Comparison of ENCODE assay signal across 8 cellular contexts in genomic region chrX:107675365-107675654, GRCh38. TPM values are rescaled to one million over a fixed set of nuclear protein-coding genes. Genes with fewer than 3 reads are reported as not detected.
A peak's percentile ranks its signal among the peaks of the same experiment; 100 is the strongest.
DNase-seq lines count a peak whose midpoint lies in the region; TF ChIP-seq lines count a peak whose summit lies in the region.

No MANE protein-coding gene starts in this region.

- H3K9me3 Mint-ChIP-seq in CD4-positive, alpha-beta memory T cell = no peaks in the 10 kb centered on the region
- no peaks in the 10 kb centered on the region for H3K9me3 Mint-ChIP-seq in dendritic cell treated with granulocyte-macrophage colony-stimulating factor and Interleukin-4, amounts not matched to agents 40 ng/mL and 50 ng/mL, for 4 days
- H3K9me3 Mint-ChIP-seq in osteocyte (ENCODE audit: unreplicated experiment) = peaks cover under 1% of the 10 kb centered on the region

- H3K36me3 Mint-ChIP-seq in CD4-positive, alpha-beta memory T cell = peaks cover 0 to 6% of the 10 kb centered on the region in 2 donors
- no peaks in the 10 kb centered on the region for H3K36me3 Mint-ChIP-seq in dendritic cell treated with granulocyte-macrophage colony-stimulating factor and Interleukin-4, amounts not matched to agents 40 ng/mL and 50 ng/mL, for 4 days (ENCODE audit: low read depth)
- no peaks in the 10 kb centered on the region for H3K36me3 Mint-ChIP-seq in osteocyte (ENCODE audit: unreplicated experiment)

- DNase-seq in CD4-positive, alpha-beta memory T cell = no peak
- peak in 1 of 2 experiments; percentile 6 for DNase-seq in PC-9
- DNase-seq in osteocyte (ENCODE audit: extremely low spot score, unreplicated experiment) = no peak
- no peak for DNase-seq in NCI-H2107 (lab: John Stamatoyannopoulos, UW)
- DNase-seq in HK-2 (ENCODE audit: unreplicated experiment) = no peak
- DNase-seq in NOMO-1 treated with dmso at 0.1 percent for 144 hours (lab: John Stamatoyannopoulos, UW; ENCODE audit: unreplicated experiment) = no peak
- no peak for DNase-seq in NCI-H748 (lab: John Stamatoyannopoulos, UW; ENCODE audit: unreplicated experiment)

- peaks cover 38 to 81% (median 68%) of the 10 kb centered on the region in 4 donors for H3K4me1 Mint-ChIP-seq in CD4-positive, alpha-beta memory T cell
- peaks cover 68% of the 10 kb centered on the region for H3K4me1 Mint-ChIP-seq in dendritic cell treated with granulocyte-macrophage colony-stimulating factor and Interleukin-4, amounts not matched to agents 40 ng/mL and 50 ng/mL, for 4 days (ENCODE audit: low read depth)
- H3K4me1 Mint-ChIP-seq in osteocyte (ENCODE audit: unreplicated experiment) = peaks cover 61% of the 10 kb centered on the region

- H3K36me3 ChIP-seq in CD4-positive, alpha-beta memory T cell (ENCODE audit: insufficient read depth, low read length) = no peaks in the 10 kb centered on the region
- H3K36me3 ChIP-seq in PC-9 (ENCODE audit: low read depth) = no peaks in the 10 kb centered on the region

- no peaks in the 10 kb centered on the region for H3K27me3 ChIP-seq in CD4-positive, alpha-beta memory T cell (ENCODE audit: insufficient read depth, low read length)
- no peaks in the 10 kb centered on the region for H3K27me3 ChIP-seq in PC-9 (ENCODE audit: insufficient read depth, low read depth)

- H2AFZ ChIP-seq in PC-9 = no peak overlapping the region

- H3K9me2 ChIP-seq in PC-9 (ENCODE audit: insufficient read depth) = no peaks in the 10 kb centered on the region

- peak overlapping the region; percentile 96 to 100 (median 99) for H3K27ac Mint-ChIP-seq in CD4-positive, alpha-beta memory T cell
- peak overlapping the region; percentile 95 for H3K27ac Mint-ChIP-seq in dendritic cell treated with granulocyte-macrophage colony-stimulating factor and Interleukin-4, amounts not matched to agents 40 ng/mL and 50 ng/mL, for 4 days
- H3K27ac Mint-ChIP-seq in osteocyte (ENCODE audit: unreplicated experiment) = peak overlapping the region; percentile 98

- peak overlapping the region; percentile 97 for H3K27ac ChIP-seq in CD4-positive, alpha-beta memory T cell (ENCODE audit: low read depth, low read length)
- H3K27ac ChIP-seq in PC-9 = no peak overlapping the region

- no TSS peak for BruUV-seq in PC-9 (replicated peaks; lab: Mats Ljungman, UMichigan)

- H3K79me2 ChIP-seq in PC-9 (ENCODE audit: low read depth) = peaks cover 19% of the 10 kb centered on the region

- TF ChIP-seq CTCF in PC-9 (conservative IDR thresholded peaks at IDR 0.05) (no peak), osteocyte (IDR thresholded peaks at IDR 0.05) (no peak)

- peak overlapping the region; percentile 77 to 81 for H3K4me3 ChIP-seq in CD4-positive, alpha-beta memory T cell (ENCODE audit: low read length in 2 of 2)
- peak overlapping the region; percentile 86 for H3K4me3 ChIP-seq in PC-9

- peak overlapping the region; percentile 88 for H3K4me2 ChIP-seq in PC-9

- H3K4me1 ChIP-seq in CD4-positive, alpha-beta memory T cell (ENCODE audit: insufficient read depth, low read length) = peaks cover 65% of the 10 kb centered on the region
- peaks cover 44% of the 10 kb centered on the region for H3K4me1 ChIP-seq in PC-9 (replicated peaks; ENCODE audit: insufficient read depth)

- CTCF ChIA-PET in CD4-positive, alpha-beta memory T cell (lab: Charles Lee; ENCODE audit: partially characterized antibody) = interaction anchor here (3.5 to 13.2 kb wide), 2 partner anchors 38 to 101 kb away, joined by 79 to 462 read pairs; partner anchors contain the start of genes NCBP2L and TSC22D3
- CTCF ChIA-PET in PC-9 (lab: Charles Lee) = interaction anchor here (2.2 kb wide), 1 partner anchor 44 kb away, joined by 7 read pairs; no protein-coding TSS in a partner anchor

- H3K4me3 Mint-ChIP-seq in CD4-positive, alpha-beta memory T cell = peak overlapping the region; percentile 73 to 92 (median 88)
- peak overlapping the region; percentile 83 for H3K4me3 Mint-ChIP-seq in dendritic cell treated with granulocyte-macrophage colony-stimulating factor and Interleukin-4, amounts not matched to agents 40 ng/mL and 50 ng/mL, for 4 days
- peak overlapping the region; percentile 77 for H3K4me3 Mint-ChIP-seq in osteocyte (ENCODE audit: unreplicated experiment)

- no peaks in the 10 kb centered on the region for H3K9me3 ChIP-seq in CD4-positive, alpha-beta memory T cell (ENCODE audit: control insufficient read depth in 1 of 2, low read length in 2 of 2)
- no peaks in the 10 kb centered on the region for H3K9me3 ChIP-seq in PC-9 (ENCODE audit: insufficient read depth, low read depth)

- intact Hi-C loops in CD4-positive, alpha-beta memory T cell (cut with micrococcal nuclease) = no loop called here
- intact Hi-C loops in PC-9 (cut with micrococcal nuclease; ENCODE audit: unreplicated experiment) = no loop called here
- intact Hi-C loops in dendritic cell treated with granulocyte-macrophage colony-stimulating factor and Interleukin-4, amounts not matched to agents 40 ng/mL and 50 ng/mL, for 4 days (cut with micrococcal nuclease) = no loop called here

- peaks cover 25% of the 10 kb centered on the region for H3F3A ChIP-seq in PC-9 (ENCODE audit: insufficient read depth, low read depth)

- H4K20me1 ChIP-seq in PC-9 (ENCODE audit: insufficient read depth) = no peaks in the 10 kb centered on the region

- H3K27me3 Mint-ChIP-seq in CD4-positive, alpha-beta memory T cell = no peaks in the 10 kb centered on the region
- H3K27me3 Mint-ChIP-seq in dendritic cell treated with granulocyte-macrophage colony-stimulating factor and Interleukin-4, amounts not matched to agents 40 ng/mL and 50 ng/mL, for 4 days = no peaks in the 10 kb centered on the region
- H3K27me3 Mint-ChIP-seq in osteocyte (ENCODE audit: unreplicated experiment) = no peaks in the 10 kb centered on the region

- POLR2A ChIA-PET in CD4-positive, alpha-beta memory T cell (lab: Charles Lee; ENCODE audit: partially characterized antibody) = interaction anchor here (2.9 to 20.8 kb wide), 7 partner anchors 8 to 100 kb away, joined by 10 to 1740 read pairs (median 33); partner anchors contain the start of genes NCBP2L, PRPS1 and TSC22D3
- POLR2A ChIA-PET in PC-9 (lab: Charles Lee; ENCODE audit: unreplicated experiment) = no interaction called here

RNA-seq across cellular contexts. Expression of gene PRPS1, which starts 47.0 kb away (rescaled TPM):
- total RNA-seq in CD4-positive, alpha-beta memory T cell = 10 to 100 TPM; 56.1 to 61.3 TPM
- 10 to 100 TPM; 53.4 to 61.9 TPM for polyA plus RNA-seq in CD4-positive, alpha-beta memory T cell
- total RNA-seq in PC-9 (2021) = 67.4 and 67.9 TPM in 2 replicates
- total RNA-seq in osteocyte = 26.0 and 27.6 TPM in 2 replicates
